1 cellular context compared by ENCODE assay signal in the genomic region with DNA sequence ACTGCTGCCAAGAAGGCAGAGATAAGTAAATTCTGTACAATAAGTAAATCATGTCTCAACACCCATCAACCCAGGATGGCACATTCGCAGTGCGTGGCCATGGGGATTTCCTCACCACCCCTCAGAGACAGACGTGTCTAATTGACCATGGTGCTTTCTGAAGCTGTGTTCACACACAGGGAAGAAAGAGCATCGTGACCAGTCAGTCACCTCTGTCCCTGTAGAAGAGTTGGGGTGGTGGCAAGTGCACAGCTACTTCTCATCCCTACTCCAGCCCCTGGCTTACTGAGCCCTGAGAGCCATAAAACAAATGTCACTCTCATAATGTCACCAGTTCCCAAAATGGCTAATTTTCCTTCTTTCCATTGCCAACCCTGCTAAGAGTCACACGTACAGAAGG.
TF ChIP-seq lines count a peak whose summit lies in the region.

No MANE protein-coding gene starts in this region.

TF ChIP-seq in IMR-90, 13 proteins besides CTCF, POLR2A, EP300 and RAD21 (continued from another document):
- no peak for TF ChIP-seq CHD1 (IDR thresholded peaks at IDR 0.05; ENCODE audit: low read depth, low read length)
